In genomic region chr11:134038897-134039470, GRCh38 we compare ENCODE assay signal across 13 cellular contexts. TPM values are rescaled to one million over a fixed set of nuclear protein-coding genes. Genes with fewer than 3 reads are reported as not detected.
DNase-seq lines count a peak whose midpoint lies in the region; ATAC-seq and TF ChIP-seq lines count a peak whose summit lies in the region.
"Had no signal": no experiment of that assay in that cellular context is flagged by ENCODE, and none has a peak within 500 bp of the region (broad histone marks: within the 10 kb centered on the region; RNA-seq: fewer than 3 reads in every experiment).

No MANE protein-coding gene starts in this region.

- TF ChIP-seq POLR2A in esophagus squamous epithelium (IDR thresholded peaks at IDR 0.05) (no peak), vagina (IDR thresholded peaks at IDR 0.05) (no peak)

- TF ChIP-seq RAD21 in neural cell (conservative IDR thresholded peaks at IDR 0.05), result no peak

- H3K79me2 ChIP-seq in neural cell (replicated peaks; ENCODE audit: insufficient read depth, low read length), result no peaks in the 10 kb centered on the region

- intact Hi-C loops in Right ventricle myocardium inferior (cut with DNase I) (no loop called here), Right ventricle myocardium superior (cut with DNase I) (no loop called here), esophagus squamous epithelium (cut with DNase I) (no loop called here), vagina (cut with DNase I) (no loop called here)

- no peaks in the 10 kb centered on the region for H4K20me1 ChIP-seq in neural cell (ENCODE audit: insufficient read depth)

- no peak overlapping the region for H3K4me2 ChIP-seq in neural cell (ENCODE audit: low read length)

- H3F3A ChIP-seq in neural cell (ENCODE audit: insufficient read depth, low read length, poor library complexity, severe bottlenecking), result no peaks in the 10 kb centered on the region

- no peaks in the 10 kb centered on the region for H3K36me3 ChIP-seq in esophagus squamous epithelium
- H3K36me3 ChIP-seq in neural cell (ENCODE audit: insufficient read depth, low read length), result no peaks in the 10 kb centered on the region
- no peaks in the 10 kb centered on the region for H3K36me3 ChIP-seq in vagina

- peak overlapping the region; percentile 20 for H3K9ac ChIP-seq in neural cell (ENCODE audit: low read length)

- H3K9me3 ChIP-seq in esophagus squamous epithelium (no peaks in the 10 kb centered on the region), neural cell (ENCODE audit: low read length) (no peaks in the 10 kb centered on the region), vagina (no peaks in the 10 kb centered on the region)
- H3K9me3 ChIP-seq: mucosa of descending colon had no signal

- H3K4me1 ChIP-seq in esophagus squamous epithelium (peaks cover 24 to 94% (median 48%) of the 10 kb centered on the region in 3 donors), vagina (peaks cover 43% of the 10 kb centered on the region)

- H3K4me3 ChIP-seq in esophagus squamous epithelium (no peak overlapping the region), neural cell (ENCODE audit: low read length) (no peak overlapping the region), vagina (no peak overlapping the region)
- H3K4me3 ChIP-seq: mucosa of descending colon had no signal

- no peak for DNase-seq in Right ventricle myocardium inferior (ENCODE audit: missing footprints)
- no peak for DNase-seq in Right ventricle myocardium superior
- DNase-seq in esophagus squamous epithelium (lab: John Stamatoyannopoulos, UW), result no peak
- DNase-seq in vagina (ENCODE audit: extremely low spot score in 2 of 2), result no peak
- no peak for DNase-seq in NCI-H1092 (lab: John Stamatoyannopoulos, UW)
- DNase-seq in GOT3 (lab: John Stamatoyannopoulos, UW), result no peak
- no peak for DNase-seq in SK-N-DZ (ENCODE audit: low spot score)
- DNase-seq: activated CD4-positive, alpha-beta memory T cell treated with anti-CD3 and anti-CD28 coated beads for 36 hours; NCI-H146; stimulated activated CD4-positive, alpha-beta T cell treated with anti-CD3 and anti-CD28 coated beads, Interleukin-1b, Interleukin-23, amount 100 ng/mL, for 48 hours; stimulated activated naive B cell treated with anti-CD40 and anti-IgM and Interleukin-4, amounts not matched to agents 10 μg/mL and 1 μg/mL and 100 μg/mL, for 72 hours had no signal

- no peak for TF ChIP-seq EP300 in neural cell (conservative IDR thresholded peaks at IDR 0.05; ENCODE audit: poor library complexity, severe bottlenecking)

- H3K27me3 ChIP-seq in esophagus squamous epithelium (no peaks in the 10 kb centered on the region), neural cell (ENCODE audit: insufficient read depth, low read depth, low read length) (no peaks in the 10 kb centered on the region), vagina (no peaks in the 10 kb centered on the region)

- no peaks in the 10 kb centered on the region for H3K9me2 ChIP-seq in neural cell (ENCODE audit: insufficient read depth, low read length)

- no peak overlapping the region for H2AFZ ChIP-seq in neural cell (ENCODE audit: low read depth, low read length)

- ATAC-seq in Right ventricle myocardium inferior, result peak; percentile 15
- ATAC-seq in Right ventricle myocardium superior (ENCODE audit: poor library complexity), result no peak
- ATAC-seq: mucosa of descending colon; stimulated activated naive B cell treated with anti-CD40 and anti-IgM and Interleukin-4, amounts not matched to agents 10 μg/mL and 1 μg/mL and 100 μg/mL, for 72 hours had no signal

- peak overlapping the region in 3 of 4 donors; percentile 63 to 92 (median 81) for H3K27ac ChIP-seq in esophagus squamous epithelium
- H3K27ac ChIP-seq in neural cell (ENCODE audit: low read length), result no peak overlapping the region
- peak overlapping the region; percentile 98 for H3K27ac ChIP-seq in vagina

- TF ChIP-seq CTCF in esophagus squamous epithelium (IDR thresholded peaks at IDR 0.05), result no peak
- no peak for TF ChIP-seq CTCF in neural cell (IDR thresholded peaks at IDR 0.05; ENCODE audit: poor library complexity, severe bottlenecking)
- no peak for TF ChIP-seq CTCF in vagina (IDR thresholded peaks at IDR 0.05)

- 61 to 67% methylated on average over 1 to 2 of the region's 10 CpGs for WGBS in esophagus squamous epithelium, 2 donors

TF ChIP-seq in neural cell, 6 proteins besides CTCF, POLR2A, EP300 and RAD21:
- TF ChIP-seq TAF1 (IDR thresholded peaks at IDR 0.05; ENCODE audit: low read depth) (no peak), POLR2AphosphoS5 (IDR thresholded peaks at IDR 0.05) (no peak), SMC3 (conservative IDR thresholded peaks at IDR 0.05; ENCODE audit: poor library complexity) (no peak), MXI1 (conservative IDR thresholded peaks at IDR 0.05; ENCODE audit: poor library complexity, severe bottlenecking) (no peak), EZH2 (IDR thresholded peaks at IDR 0.05; ENCODE audit: borderline replicate concordance, insufficient read depth, low read length, poor library complexity, severe bottlenecking) (no peak), REST (IDR thresholded peaks at IDR 0.05; ENCODE audit: borderline replicate concordance) (no peak)

RNA-seq across cellular contexts. Expression of gene JAM3, which starts 29.9 kb away (rescaled TPM):
- total RNA-seq in Right ventricle myocardium inferior, result 22.5 TPM
- total RNA-seq in Right ventricle myocardium superior, result 23.1 TPM
- 10 to 100 TPM in 2 of 4 donors, 1 to 10 TPM in 2; 1.6 to 21.4 (median 7.9) TPM for total RNA-seq in esophagus squamous epithelium
- 46.1 and 58.5 TPM in 2 replicates for polyA plus RNA-seq in neural cell
- polyA minus RNA-seq in neural cell, result 67.8 and 69.1 TPM in 2 replicates
- 31.7 TPM for total RNA-seq in vagina
- polyA plus RNA-seq in SK-N-DZ (2014; cell fraction: cytosol; rRNA removed), result 37.8 and 46.1 TPM in 2 replicates
- 39.7 and 61.3 TPM in 2 replicates for polyA plus RNA-seq in SK-N-DZ (2014; cell fraction: nucleus; rRNA removed)
